In genomic region chr2:14779252-14779651, GRCh38 we compare ENCODE assay signal across 19 cellular contexts.
"Had no signal": no experiment of that assay in that cellular context is flagged by ENCODE, and none has a peak within 500 bp of the region (broad histone marks: within the 10 kb centered on the region; RNA-seq: fewer than 3 reads in every experiment).

No MANE protein-coding gene starts in this region.

- H3K36me3 ChIP-seq: colonic mucosa, esophagus squamous epithelium, gastroesophageal sphincter, heart left ventricle, left lung, neutrophil, ovary, thyroid gland, upper lobe of right lung had no signal

- H3K27ac ChIP-seq: colonic mucosa, esophagus squamous epithelium, gastroesophageal sphincter, heart left ventricle, left lung, neutrophil, ovary, thyroid gland, upper lobe of right lung had no signal

- H3K27me3 ChIP-seq: colonic mucosa, esophagus squamous epithelium, gastroesophageal sphincter, heart left ventricle, left lung, neutrophil, ovary, thyroid gland, upper lobe of right lung had no signal

- H3K4me1 ChIP-seq: colonic mucosa, gastroesophageal sphincter, heart left ventricle, left lung, upper lobe of right lung had no signal

- H3K9me3 ChIP-seq: colonic mucosa, gastroesophageal sphincter, neutrophil, ovary, thyroid gland, upper lobe of right lung had no signal

- H3K4me3 ChIP-seq: colonic mucosa, esophagus squamous epithelium, gastroesophageal sphincter, heart left ventricle, left lung, lung, ovary, thyroid gland, upper lobe of right lung had no signal

- DNase-seq: activated T-cell treated with anti-CD3 and anti-CD28 coated beads, Interleukin-2, amount 50 U/mL, for 1 hour; aorta; colonic mucosa; esophagus squamous epithelium; heart left ventricle; kidney; left lung; midbrain; ovary; right cardiac atrium; stimulated activated CD4-positive, alpha-beta T cell treated with anti-CD3 and anti-CD28 coated beads, Interleukin-12 subunit alpha, Interleukin-12 subunit beta, amount 100 ng/mL, for 4 hours; stimulated activated CD4-positive, alpha-beta T cell treated with anti-CD3 and anti-CD28 coated beads, Interleukin-4, amount 100 ng/mL, for 4 hours; substantia nigra; T-helper 1 cell; thyroid gland; upper lobe of right lung had no signal
